9 cellular contexts compared by ENCODE assay signal in the genomic region with DNA sequence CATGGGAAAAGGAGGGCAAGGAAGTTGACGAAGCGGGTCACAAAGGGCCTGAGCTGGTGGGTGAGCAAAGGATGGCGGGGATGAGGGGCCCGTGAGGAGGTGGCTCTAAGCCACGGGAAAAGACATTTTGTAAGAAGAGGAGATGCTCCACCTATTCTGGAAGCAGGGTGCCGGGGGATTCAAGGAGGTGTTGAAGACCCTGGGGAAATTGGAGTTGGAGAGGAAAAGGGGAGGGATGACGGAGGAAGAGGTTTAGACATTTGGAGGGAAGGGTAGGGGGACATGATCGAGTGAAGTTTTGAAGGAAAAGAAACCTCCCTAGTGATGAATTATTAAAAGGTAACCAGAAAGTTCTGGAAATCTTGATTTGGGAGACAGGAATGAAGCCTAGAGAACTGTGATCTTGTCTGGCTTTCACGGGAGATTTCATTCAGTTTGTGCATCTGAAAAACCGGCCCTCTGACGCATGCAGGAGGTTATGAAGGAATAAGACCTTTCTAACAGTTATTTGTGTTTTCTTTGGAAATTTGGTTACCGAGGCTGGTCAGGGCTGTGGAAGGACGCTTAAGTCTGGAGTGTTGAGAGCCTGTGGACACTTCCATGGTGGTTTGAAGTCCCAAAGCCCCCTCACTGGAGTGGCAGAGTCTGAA. TPM values are rescaled to one million over a fixed set of nuclear protein-coding genes. Genes with fewer than 3 reads are reported as not detected.
DNase-seq lines count a peak whose midpoint lies in the region; ATAC-seq and TF ChIP-seq lines count a peak whose summit lies in the region.
"Had no signal": no experiment of that assay in that cellular context is flagged by ENCODE, and none has a peak within 500 bp of the region (broad histone marks: within the 10 kb centered on the region; RNA-seq: fewer than 3 reads in every experiment).

No MANE protein-coding gene starts in this region.

- intact Hi-C loops in ascending aorta (cut with DNase I) (no loop called here), lower leg skin (cut with DNase I; ENCODE audit: low total_unique reads) (no loop called here)

- TF ChIP-seq CTCF in ascending aorta (IDR thresholded peaks at IDR 0.05): no peak
- no peak for TF ChIP-seq CTCF in lower leg skin (IDR thresholded peaks at IDR 0.05)

- no peak for DNase-seq in activated T-cell treated with anti-CD3 and anti-CD28 coated beads, Interleukin-2, amount 50 U/mL, for 24 hours
- no peak for DNase-seq in activated T-cell treated with anti-CD3 and anti-CD28 coated beads, Interleukin-2, amount 50 U/mL, for 1 hour
- DNase-seq in ascending aorta (ENCODE audit: low spot score in 2 of 2) (no peak), lower leg skin (ENCODE audit: low spot score in 2 of 2) (peak in 1 of 2 donors; percentile 3), NCI-H1436 (lab: John Stamatoyannopoulos, UW) (no peak), T1000 (lab: John Stamatoyannopoulos, UW) (no peak)
- DNase-seq: NCI-H510A had no signal

- H3K4me1 Mint-ChIP-seq in activated T-cell treated with anti-CD3 and anti-CD28 coated beads, Interleukin-2, amount 50 U/mL, for 24 hours (ENCODE audit: low read depth): peaks cover 9% of the 10 kb centered on the region

- TF ChIP-seq POLR2A in lower leg skin (IDR thresholded peaks at IDR 0.05): no peak

- H3K36me3 ChIP-seq in ascending aorta (no peaks in the 10 kb centered on the region), thymus (ENCODE audit: control insufficient read depth, insufficient read depth) (no peaks in the 10 kb centered on the region)

- no peak for ATAC-seq in HG02840 (IDR thresholded peaks at IDR 0.05; ENCODE audit: low FRiP score, unreplicated experiment)

- peaks cover 70% of the 10 kb centered on the region for H3K27me3 Mint-ChIP-seq in activated T-cell treated with anti-CD3 and anti-CD28 coated beads, Interleukin-2, amount 50 U/mL, for 24 hours

- H3K36me3 Mint-ChIP-seq in activated T-cell treated with anti-CD3 and anti-CD28 coated beads, Interleukin-2, amount 50 U/mL, for 24 hours (ENCODE audit: low read depth): no peaks in the 10 kb centered on the region

- H3K27ac ChIP-seq in ascending aorta (no peak overlapping the region), thymus (ENCODE audit: low read depth) (no peak overlapping the region)

- WGBS in lower leg skin, 2 donors: 33 to 38% methylated on average over 13 of the region's 13 CpGs
- WGBS in thymus: 60% methylated on average over 13 of the region's 13 CpGs

- H3K4me3 ChIP-seq in ascending aorta: peak overlapping the region; percentile 86 to 93
- peak overlapping the region; percentile 59 for H3K4me3 ChIP-seq in lower leg skin (ENCODE audit: low read depth, poor library complexity, severe bottlenecking)
- peak overlapping the region; percentile 66 for H3K4me3 ChIP-seq in thymus (ENCODE audit: low read length)

- no peak overlapping the region for H3K27ac Mint-ChIP-seq in activated T-cell treated with anti-CD3 and anti-CD28 coated beads, Interleukin-2, amount 50 U/mL, for 24 hours

- H3K9me3 ChIP-seq in ascending aorta (no peaks in the 10 kb centered on the region), thymus (ENCODE audit: control insufficient read depth) (no peaks in the 10 kb centered on the region)

- H3K4me3 Mint-ChIP-seq in activated T-cell treated with anti-CD3 and anti-CD28 coated beads, Interleukin-2, amount 50 U/mL, for 24 hours: peak overlapping the region; percentile 60

- H3K4me1 ChIP-seq in ascending aorta: peaks cover 0 to 7% of the 10 kb centered on the region in 2 donors
- peaks cover 12% of the 10 kb centered on the region for H3K4me1 ChIP-seq in thymus (ENCODE audit: control insufficient read depth, insufficient read depth, low read length)

- H3K27me3 ChIP-seq in ascending aorta: no peaks in the 10 kb centered on the region
- H3K27me3 ChIP-seq in thymus (ENCODE audit: control insufficient read depth, insufficient read depth): no peaks in the 10 kb centered on the region

- no peaks in the 10 kb centered on the region for H3K9me3 Mint-ChIP-seq in activated T-cell treated with anti-CD3 and anti-CD28 coated beads, Interleukin-2, amount 50 U/mL, for 24 hours

RNA-seq across cellular contexts. Expression of a gene that starts 1.4 kb away (rescaled TPM):
- 12.9 TPM for total RNA-seq in ascending aorta
- total RNA-seq in lower leg skin: 10 to 100 TPM in 3 of 4 donors, 1 to 10 TPM in 1; 9.7 to 19.4 (median 14.7) TPM
- polyA plus RNA-seq in thymus: 4.6 TPM

RNA-seq across cellular contexts. Expression of a gene that starts 35.0 kb away (rescaled TPM):
- total RNA-seq in ascending aorta (62.9 TPM), lower leg skin (10 to 100 TPM; 31.1 to 45.8 (median 39.2) TPM)
- polyA plus RNA-seq in thymus: 6.8 TPM

RNA-seq across cellular contexts. Expression of a gene that starts 45.3 kb away (rescaled TPM):
- total RNA-seq in ascending aorta (8.1 TPM), lower leg skin (10 to 100 TPM in 2 of 4 donors, 1 to 10 TPM in 2; 7.4 to 13.4 (median 9.9) TPM)
- polyA plus RNA-seq in thymus: 23.4 TPM
